In genomic region chr7:66970310-66970709, GRCh38 we compare ENCODE assay signal across 1 cellular context.
TF ChIP-seq lines count a peak whose summit lies in the region.

No MANE protein-coding gene starts in this region.

TF ChIP-seq in SK-N-SH treated with all-trans-retinoic acid at 6 μM for 48 hours, 23 proteins besides CTCF, POLR2A, EP300 and RAD21 (continued from another document):
- TF ChIP-seq TSHZ2 (CRISPR knock-in tag; IDR thresholded peaks at IDR 0.05) (no peak), PPARA (CRISPR knock-in tag; IDR thresholded peaks at IDR 0.05; ENCODE audit: borderline replicate concordance) (no peak), CSDC2 (CRISPR knock-in tag; IDR thresholded peaks at IDR 0.05) (no peak)
